26 cellular contexts compared by ENCODE assay signal in genomic region chr11:3605279-3605662, GRCh38. TPM values are rescaled to one million over a fixed set of nuclear protein-coding genes. Genes with fewer than 3 reads are reported as not detected.
DNase-seq lines count a peak whose midpoint lies in the region; ATAC-seq, FAIRE-seq and TF ChIP-seq lines count a peak whose summit lies in the region.
"Had no signal": no experiment of that assay in that cellular context is flagged by ENCODE, and none has a peak within 500 bp of the region (broad histone marks: within the 10 kb centered on the region; RNA-seq: fewer than 3 reads in every experiment).

No MANE protein-coding gene starts in this region.

- H3K27me3 Mint-ChIP-seq in activated T-cell treated with anti-CD3 and anti-CD28 coated beads, Interleukin-2, amount 50 U/mL, for 72 hours (ENCODE audit: low read depth) = no peaks in the 10 kb centered on the region

- no peak for ATAC-seq in activated T-cell treated with anti-CD3 and anti-CD28 coated beads, Interleukin-2, amount 50 U/mL, for 72 hours (replicated peaks in 1 of 2)

- no peaks in the 10 kb centered on the region for H3K9me3 Mint-ChIP-seq in activated T-cell treated with anti-CD3 and anti-CD28 coated beads, Interleukin-2, amount 50 U/mL, for 72 hours

- CTCF ChIA-PET in PC-9 (lab: Charles Lee) = no interaction called here

- H3K9ac ChIP-seq in colonic mucosa (ENCODE audit: low read depth in 2 of 2, low read length in 2 of 2) = no peak overlapping the region

- BruUV-seq in PC-9 (replicated peaks; lab: Mats Ljungman, UMichigan) = no TSS peak

- H3K4me3 ChIP-seq in PC-9 (no peak overlapping the region), osteoblast (ENCODE audit: insufficient read depth, low read length) (no peak overlapping the region), colonic mucosa (no peak overlapping the region)
- H3K4me3 ChIP-seq: HAP-1, Peyer's patch, SK-N-MC had no signal

- POLR2A ChIA-PET in PC-9 (lab: Charles Lee; ENCODE audit: unreplicated experiment) = no interaction called here

- FAIRE-seq in GM12891 (lab: Jason Lieb, UNC) = no peak
- FAIRE-seq: HTR-8/SVneo had no signal

- H3K36me3 ChIP-seq in PC-9 (ENCODE audit: low read depth) = no peaks in the 10 kb centered on the region
- no peaks in the 10 kb centered on the region for H3K36me3 ChIP-seq in osteoblast (ENCODE audit: insufficient read depth, low read length)
- H3K36me3 ChIP-seq in colonic mucosa = no peaks in the 10 kb centered on the region
- H3K36me3 ChIP-seq: HAP-1, Peyer's patch had no signal

- intact Hi-C loops in PC-9 (cut with micrococcal nuclease; ENCODE audit: unreplicated experiment) = loop anchor here (10.0 kb wide), 1 partner anchor 130 kb away; no protein-coding TSS in a partner anchor
- intact Hi-C loops in colonic mucosa (cut with DNase I) = no loop called here

- no peaks in the 10 kb centered on the region for H4K20me1 ChIP-seq in PC-9 (ENCODE audit: insufficient read depth)
- no peaks in the 10 kb centered on the region for H4K20me1 ChIP-seq in osteoblast (ENCODE audit: insufficient read depth, low read length)

- peak overlapping the region; percentile 17 for H3K27ac Mint-ChIP-seq in activated T-cell treated with anti-CD3 and anti-CD28 coated beads, Interleukin-2, amount 50 U/mL, for 72 hours
- H3K27ac Mint-ChIP-seq: CD4-positive, CD25-positive, alpha-beta regulatory T cell had no signal

- no peak overlapping the region for H3K4me3 Mint-ChIP-seq in activated T-cell treated with anti-CD3 and anti-CD28 coated beads, Interleukin-2, amount 50 U/mL, for 72 hours
- H3K4me3 Mint-ChIP-seq: CD4-positive, CD25-positive, alpha-beta regulatory T cell had no signal

- H3K27me3 ChIP-seq in PC-9 (ENCODE audit: insufficient read depth, low read depth) = no peaks in the 10 kb centered on the region
- peaks cover 6% of the 10 kb centered on the region for H3K27me3 ChIP-seq in osteoblast (ENCODE audit: insufficient read depth, low read length)
- H3K27me3 ChIP-seq in colonic mucosa = no peaks in the 10 kb centered on the region
- H3K27me3 ChIP-seq: Peyer's patch had no signal

- no peaks in the 10 kb centered on the region for H3F3A ChIP-seq in PC-9 (ENCODE audit: insufficient read depth, low read depth)

- peak overlapping the region; percentile 16; the same call in 1 of the 2 replicates for H3K4me2 ChIP-seq in PC-9
- no peak overlapping the region for H3K4me2 ChIP-seq in osteoblast (ENCODE audit: insufficient read depth, low read length)

- no peaks in the 10 kb centered on the region for H3K4me1 Mint-ChIP-seq in activated T-cell treated with anti-CD3 and anti-CD28 coated beads, Interleukin-2, amount 50 U/mL, for 72 hours (ENCODE audit: low read depth)

- H3K9me3 ChIP-seq in PC-9 (ENCODE audit: insufficient read depth, low read depth) (no peaks in the 10 kb centered on the region), osteoblast (ENCODE audit: low read depth, low read length) (no peaks in the 10 kb centered on the region), colonic mucosa (no peaks in the 10 kb centered on the region)
- H3K9me3 ChIP-seq: HAP-1, Peyer's patch had no signal

- DNase-seq in activated T-cell treated with anti-CD3 and anti-CD28 coated beads, Interleukin-2, amount 50 U/mL, for 72 hours = no peak
- DNase-seq in activated T-cell treated with anti-CD3 and anti-CD28 coated beads, Interleukin-2, amount 50 U/mL, for 1 hour = no peak
- no peak for DNase-seq in PC-9
- no peak for DNase-seq in osteoblast (ENCODE audit: insufficient read length, low spot score, missing footprints)
- DNase-seq in GM12891 (ENCODE audit: insufficient read length, low spot score) = no peak
- DNase-seq in colonic mucosa = no peak
- no peak for DNase-seq in NCI-H774 (lab: John Stamatoyannopoulos, UW)
- DNase-seq: 8988T; CD4-positive, CD25-positive, alpha-beta regulatory T cell; GOT3; KG1; NCI-H1048; NCI-H1417; NCI-H1694 treated with DMSO at 0.1 percent for 48 hours; NCI-H2081; NCI-H2227 treated with DMSO at 0.1 percent for 48 hours; NCI-H526 treated with DMSO at 0.1 percent for 48 hours; SHP77 treated with DMSO at 0.1 percent for 48 hours had no signal

- TF ChIP-seq CTCF in PC-9 (conservative IDR thresholded peaks at IDR 0.05) (no peak), osteoblast (IDR thresholded peaks at IDR 0.05; ENCODE audit: extremely low read depth, low read depth, low read length) (no peak), colonic mucosa (IDR thresholded peaks at IDR 0.05) (no peak)

- H2AFZ ChIP-seq in PC-9 = no peak overlapping the region
- H2AFZ ChIP-seq in osteoblast (ENCODE audit: low read length) = peak overlapping the region; percentile 50

- H3K27ac ChIP-seq in PC-9 = no peak overlapping the region
- H3K27ac ChIP-seq in osteoblast (ENCODE audit: low read depth, low read length) = no peak overlapping the region
- H3K27ac ChIP-seq in colonic mucosa = no peak overlapping the region
- H3K27ac ChIP-seq: SK-N-MC had no signal

- no peaks in the 10 kb centered on the region for H3K36me3 Mint-ChIP-seq in activated T-cell treated with anti-CD3 and anti-CD28 coated beads, Interleukin-2, amount 50 U/mL, for 72 hours (ENCODE audit: insufficient read depth in 2 of 2)
- H3K36me3 Mint-ChIP-seq: CD4-positive, CD25-positive, alpha-beta regulatory T cell had no signal

- H3K4me1 ChIP-seq in PC-9 (replicated peaks; ENCODE audit: insufficient read depth) (no peaks in the 10 kb centered on the region), osteoblast (ENCODE audit: insufficient read depth, low read length) (no peaks in the 10 kb centered on the region), colonic mucosa (no peaks in the 10 kb centered on the region)
- H3K4me1 ChIP-seq: HAP-1, Peyer's patch had no signal

- TF ChIP-seq POLR2A in GM12891 (IDR thresholded peaks at IDR 0.05; ENCODE audit: low read depth, low read length) = no peak

- H3K9me2 ChIP-seq in PC-9 (ENCODE audit: insufficient read depth) = no peaks in the 10 kb centered on the region

- H3K79me2 ChIP-seq in PC-9 (ENCODE audit: low read depth) (no peaks in the 10 kb centered on the region), osteoblast (ENCODE audit: insufficient read depth, low read length) (no peaks in the 10 kb centered on the region)

TF ChIP-seq in GM12891, 5 proteins besides CTCF, POLR2A, EP300 and RAD21:
- TF ChIP-seq POU2F2 (IDR thresholded peaks at IDR 0.05; ENCODE audit: low read depth, low read length) (no peak), POLR2AphosphoS5 (IDR thresholded peaks at IDR 0.05; ENCODE audit: low read depth, low read length) (no peak), SPI1 (IDR thresholded peaks at IDR 0.05; ENCODE audit: low read depth, low read length) (no peak), PAX5 (IDR thresholded peaks at IDR 0.05; ENCODE audit: insufficient read depth, low read length, severe bottlenecking) (no peak), TAF1 (IDR thresholded peaks at IDR 0.05; ENCODE audit: low read depth, low read length) (no peak)

RNA-seq across cellular contexts. Expression of gene ART5, which starts 36.5 kb away (rescaled TPM):
- total RNA-seq in activated T-cell treated with anti-CD3 and anti-CD28 coated beads, Interleukin-2, amount 50 U/mL, for 72 hours = not detected
- total RNA-seq in PC-9 (2021) (not detected in 2 replicates), osteoblast (0.29 and 0.36 TPM in 2 replicates), colonic mucosa (not detected)
- polyA plus RNA-seq in GM12891 (2012; ENCODE audit: low read depth, missing spikeins) = not detected
- total RNA-seq: CD4-positive, CD25-positive, alpha-beta regulatory T cell; NCI-H460; Peyer's patch had no signal
- polyA plus RNA-seq: CD4-positive, CD25-positive, alpha-beta regulatory T cell had no signal

RNA-seq across cellular contexts. Expression of gene ART1, which starts 39.7 kb away (rescaled TPM):
- total RNA-seq in activated T-cell treated with anti-CD3 and anti-CD28 coated beads, Interleukin-2, amount 50 U/mL, for 72 hours = not detected
- not detected in 2 replicates for total RNA-seq in PC-9 (2021)
- not detected in 2 replicates for total RNA-seq in osteoblast
- polyA plus RNA-seq in GM12891 (2012; ENCODE audit: low read depth, missing spikeins) = not detected
- total RNA-seq in colonic mucosa = not detected
- total RNA-seq: CD4-positive, CD25-positive, alpha-beta regulatory T cell; Daoy; G401; NCI-H460; Peyer's patch had no signal
- polyA plus RNA-seq: BJ; CD4-positive, CD25-positive, alpha-beta regulatory T cell had no signal
